In the genomic region with DNA sequence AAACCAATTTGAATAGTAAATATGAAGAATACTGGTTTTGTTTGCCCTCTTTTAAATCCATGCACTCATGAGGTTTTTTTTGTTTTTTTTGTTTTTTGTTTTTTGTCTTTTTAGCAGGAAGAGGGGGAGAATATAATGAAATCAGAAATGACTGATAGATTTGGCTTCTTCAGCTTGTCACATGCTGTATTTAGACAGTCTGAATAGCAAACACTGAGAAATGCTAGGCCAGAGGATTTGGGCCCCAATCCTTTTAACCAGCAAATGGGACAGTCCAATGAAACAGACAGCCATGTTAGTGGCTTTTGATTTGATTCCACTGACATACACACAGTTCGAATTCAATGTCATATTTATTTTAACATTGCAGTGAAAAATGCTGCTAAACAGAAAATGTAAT, we compare ENCODE assay signal across 33 cellular contexts.
"Had no signal": no experiment of that assay in that cellular context is flagged by ENCODE, and none has a peak within 500 bp of the region (broad histone marks: within the 10 kb centered on the region; RNA-seq: fewer than 3 reads in every experiment).

No MANE protein-coding gene starts in this region.

- H3K27me3 ChIP-seq: adrenal gland, ascending aorta, cardiac muscle cell had no signal

- DNase-seq: activated CD4-positive, alpha-beta memory T cell treated with anti-CD3 and anti-CD28 coated beads, Interleukin-2, amount 10 ng/mL, durations not matched to agents 7 days and 5 days; activated CD4-positive, alpha-beta T cell treated with anti-CD3 and anti-CD28 coated beads for 1 hour; activated CD4-positive, alpha-beta T cell treated with anti-CD3 and anti-CD28 coated beads for 36 hours; activated CD4-positive, alpha-beta T cell treated with anti-CD3 and anti-CD28 coated beads for 48 hours; activated CD4-positive, alpha-beta T cell treated with anti-CD3 and anti-CD28 coated beads, Interleukin-2, amount 10 ng/mL, durations not matched to agents 7 days and 5 days; activated CD4-positive, alpha-beta T cell treated with anti-CD3 and anti-CD28 coated beads, Interleukin-2, amount 50 U/mL, for 48 hours; activated CD4-positive, CD25-positive, alpha-beta regulatory T cell; activated CD8-positive, alpha-beta memory T cell treated with anti-CD3 and anti-CD28 coated beads for 24 hours; activated CD8-positive, alpha-beta memory T cell treated with anti-CD3 and anti-CD28 coated beads, Interleukin-2, amount 10 ng/mL, durations not matched to agents 7 days and 5 days; activated CD8-positive, alpha-beta memory T cell treated with anti-CD3 and anti-CD28 coated beads, Interleukin-2, amount 50 U/mL, for 48 hours; activated CD8-positive, alpha-beta T cell treated with anti-CD3 and anti-CD28 coated beads, Interleukin-2, amount 10 ng/mL, durations not matched to agents 7 days and 5 days; activated effector memory CD4-positive, alpha-beta T cell treated with Interleukin-2 at 50 U/mL for 16 hours; activated gamma-delta T cell; activated naive CD4-positive, alpha-beta T cell treated with anti-CD3 and anti-CD28 coated beads, Interleukin-2, amount 10 ng/mL, durations not matched to agents 7 days and 5 days; activated naive CD4-positive, alpha-beta T cell treated with Interleukin-2 at 50 U/mL for 16 hours; activated naive CD8-positive, alpha-beta T cell treated with anti-CD3 and anti-CD28 coated beads, Interleukin-2, amount 10 ng/mL, durations not matched to agents 7 days and 5 days; activated T-cell treated with anti-CD3 and anti-CD28 coated beads, Interleukin-2, amount 50 U/mL, for 24 hours; activated T-cell treated with anti-CD3 and anti-CD28 coated beads, Interleukin-2, amount 50 U/mL, for 48 hours; adrenal gland; amniotic stem cell; anterior cingulate cortex; caudate nucleus; cerebellar nuclear complex; T-helper 1 cell; T-helper 2 cell; T-helper 9 cell; WERI-Rb-1 had no signal

- ATAC-seq: activated CD4-positive, CD25-positive, alpha-beta regulatory T cell treated with anti-CD3 and anti-CD28 coated beads, Interleukin-2, amount 50 U/mL, for 24 hours; activated CD8-positive, alpha-beta memory T cell treated with anti-CD3 and anti-CD28 coated beads, Interleukin-2, amount 10 ng/mL, durations not matched to agents 7 days and 5 days; activated CD8-positive, alpha-beta T cell treated with anti-CD3 and anti-CD28 coated beads, Interleukin-2, amount 10 ng/mL, durations not matched to agents 7 days and 5 days; WTC11 had no signal

- FAIRE-seq: bronchial epithelial cell, TTC549 had no signal

- H3K4me3 ChIP-seq: adrenal gland, ascending aorta, cardiac muscle cell had no signal

- H3K27ac ChIP-seq: adrenal gland, ascending aorta, cardiac muscle cell, WERI-Rb-1 had no signal
